Comparison of ENCODE assay signal across 17 cellular contexts in genomic region chr13:89936256-89936655, GRCh38.
DNase-seq lines count a peak whose midpoint lies in the region; ATAC-seq, FAIRE-seq and TF ChIP-seq lines count a peak whose summit lies in the region.
"Had no signal": no experiment of that assay in that cellular context is flagged by ENCODE, and none has a peak within 500 bp of the region (broad histone marks: within the 10 kb centered on the region; RNA-seq: fewer than 3 reads in every experiment).

No MANE protein-coding gene starts in this region.

- no peak overlapping the region for H2BK12ac ChIP-seq in neuronal stem cell (ENCODE audit: low read length)

- peak; percentile 89 for FAIRE-seq in H54 (lab: Jason Lieb, UNC)
- FAIRE-seq in bronchial epithelial cell (lab: Jason Lieb, UNC), result no peak
- FAIRE-seq: A549, D721Med had no signal

- H3K36me3 ChIP-seq in bronchial epithelial cell (ENCODE audit: control insufficient read depth, insufficient read depth, low read length) (no peaks in the 10 kb centered on the region), neuronal stem cell (replicated peaks in 1 of 2; ENCODE audit: control insufficient read depth in 2 of 2, insufficient read depth in 2 of 2, low read length in 2 of 2) (no peaks in the 10 kb centered on the region)
- H3K36me3 ChIP-seq: BE2C had no signal

- TF ChIP-seq POLR2A in H54 (IDR thresholded peaks at IDR 0.05; ENCODE audit: low read depth, low read length), result no peak

- H3K27ac ChIP-seq in neuronal stem cell (replicated peaks; ENCODE audit: low read length), result no peak overlapping the region
- H3K27ac ChIP-seq: A549, C4-2B had no signal

- no peak for TF ChIP-seq CTCF in bronchial epithelial cell (IDR thresholded peaks at IDR 0.05; ENCODE audit: insufficient read depth, low read length, severe bottlenecking)

- no peaks in the 10 kb centered on the region for H3K9me3 ChIP-seq in neuronal stem cell (replicated peaks in 1 of 2; ENCODE audit: control insufficient read depth in 2 of 2, insufficient read depth in 1 of 2, low read depth in 1 of 2, low read length in 2 of 2)
- H3K9me3 ChIP-seq: A549, BE2C had no signal

- no peak overlapping the region for H2BK120ac ChIP-seq in neuronal stem cell (ENCODE audit: low read depth, low read length)

- H2BK15ac ChIP-seq in neuronal stem cell (ENCODE audit: low read length), result no peak overlapping the region

- DNase-seq in H54 (ENCODE audit: insufficient read length, low spot score) (no peak), RKO (ENCODE audit: low spot score) (peak; percentile 12), bronchial epithelial cell (ENCODE audit: low read depth) (peak; percentile 40), neuronal stem cell (ENCODE audit: low spot score) (no peak), NCI-H2107 (lab: John Stamatoyannopoulos, UW) (no peak)
- DNase-seq in effector CD8-positive, alpha-beta T cell (lab: John Stamatoyannopoulos, UW), result no peak
- DNase-seq: BE2C; CD4-positive, alpha-beta memory T cell; DND-41; GF-D8; GOT3; KBM-7 had no signal

- no peaks in the 10 kb centered on the region for H3K79me1 ChIP-seq in neuronal stem cell (ENCODE audit: low read depth, low read length)

- no peak overlapping the region for H4K91ac ChIP-seq in neuronal stem cell (ENCODE audit: low read depth, low read length, poor library complexity)

- no peak for ATAC-seq in GM19397 (IDR thresholded peaks at IDR 0.05; ENCODE audit: unreplicated experiment)
- ATAC-seq: A549, HCT116 had no signal

- no peaks in the 10 kb centered on the region for H3K4me1 ChIP-seq in neuronal stem cell (ENCODE audit: control insufficient read depth in 2 of 2, insufficient read depth in 1 of 2, low read depth in 1 of 2, low read length in 2 of 2)
- H3K4me1 ChIP-seq: A549, BE2C had no signal

- no peak overlapping the region for H3K4me2 ChIP-seq in neuronal stem cell (ENCODE audit: insufficient read depth, low read length, poor library complexity, severe bottlenecking)
- H3K4me2 ChIP-seq: A549 had no signal

- H3K23ac ChIP-seq in neuronal stem cell (ENCODE audit: low read depth, low read length, poor library complexity), result no peak overlapping the region

- H2AFZ ChIP-seq in neuronal stem cell (ENCODE audit: low read length), result peak overlapping the region; percentile 54

- H2AK5ac ChIP-seq in neuronal stem cell (ENCODE audit: low read depth, low read length), result no peak overlapping the region

- H3K4ac ChIP-seq in neuronal stem cell (ENCODE audit: low read length), result no peak overlapping the region

- H3K4me3 ChIP-seq in bronchial epithelial cell (ENCODE audit: low read depth, low read length) (no peak overlapping the region), neuronal stem cell (ENCODE audit: low read length in 2 of 2) (no peak overlapping the region)
- H3K4me3 ChIP-seq: A549 had no signal

- no peak overlapping the region for H3K18ac ChIP-seq in neuronal stem cell (ENCODE audit: low read length)

- H3K9ac ChIP-seq in neuronal stem cell (ENCODE audit: low read depth, low read length, poor library complexity), result no peak overlapping the region

- H3K27me3 ChIP-seq in bronchial epithelial cell (ENCODE audit: control insufficient read depth, insufficient read depth, low read length), result no peaks in the 10 kb centered on the region
- no peaks in the 10 kb centered on the region for H3K27me3 ChIP-seq in neuronal stem cell (ENCODE audit: control insufficient read depth in 3 of 3, insufficient read depth in 3 of 3, low read depth in 1 of 3, low read length in 3 of 3)
- H3K27me3 ChIP-seq: BE2C had no signal

- no peak overlapping the region for H3K14ac ChIP-seq in neuronal stem cell (ENCODE audit: low read length)

- H2BK5ac ChIP-seq in neuronal stem cell (ENCODE audit: low read length), result no peak overlapping the region

- no peak overlapping the region for H4K8ac ChIP-seq in neuronal stem cell (ENCODE audit: low read depth, low read length)

- no CpG with 5 or more reads among the region's 4 CpGs for WGBS in neuronal stem cell (ENCODE audit: extremely low coverage in 2 of 2, insufficient read length in 2 of 2, insufficient replicate concordance in 1 of 2), 2 donors

Comparison
In these comparisons a context has a peak if more than half of its experiments do, and no peak if none do; other contexts are left out.
1. DNase-seq: peak in RKO (single experiment) and bronchial epithelial cell (single experiment); none in H54 (single experiment), neuronal stem cell (single experiment), effector CD8-positive, alpha-beta T cell (single experiment) and NCI-H2107 (single experiment).